ENCODE assay signal across 16 cellular contexts in the genomic region with DNA sequence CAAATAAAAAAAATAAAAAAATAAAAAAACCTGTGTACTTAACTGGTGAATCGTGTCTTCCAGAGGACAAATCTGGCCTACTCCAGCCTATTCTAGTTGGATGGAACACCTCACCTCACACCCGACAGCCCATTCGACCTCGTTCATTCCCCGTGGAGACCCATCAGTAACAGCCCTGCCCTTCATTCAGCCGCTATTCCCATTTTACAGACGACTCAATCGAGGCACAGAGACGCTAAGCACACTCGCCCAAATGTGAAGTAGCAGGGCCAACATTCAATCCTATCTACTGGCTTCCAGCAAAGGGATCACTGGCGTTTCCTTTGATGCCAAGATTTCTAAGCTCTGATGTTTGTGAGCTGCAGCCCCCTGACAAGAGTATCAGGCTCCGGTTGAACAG. TPM values are rescaled to one million over a fixed set of nuclear protein-coding genes. Genes with fewer than 3 reads are reported as not detected.
A peak's percentile ranks its signal among the peaks of the same experiment; 100 is the strongest.
DNase-seq lines count a peak whose midpoint lies in the region; ATAC-seq and TF ChIP-seq lines count a peak whose summit lies in the region.
"Had no signal": no experiment of that assay in that cellular context is flagged by ENCODE, and none has a peak within 500 bp of the region (broad histone marks: within the 10 kb centered on the region; RNA-seq: fewer than 3 reads in every experiment).

No MANE protein-coding gene starts in this region.

- ATAC-seq in Right ventricle myocardium inferior (no peak), right cardiac atrium (no peak), Panc1 (no peak), HG03108 (IDR thresholded peaks at IDR 0.05; ENCODE audit: unreplicated experiment) (no peak)
- ATAC-seq: GM12878 had no signal

- H3K4me1 ChIP-seq in right cardiac atrium (ENCODE audit: control insufficient read depth, insufficient read depth, low read length) (peaks cover 6% of the 10 kb centered on the region), Panc1 (ENCODE audit: control insufficient read depth, insufficient read depth, low read length) (peaks cover 70% of the 10 kb centered on the region)

- in situ Hi-C loops in Panc1 (cut with HindIII; ENCODE audit: low pct_unique_long_range_greater_than_20kb, low sequenced_read_pairs), result no loop called here

- DNase-seq in Right ventricle myocardium inferior (ENCODE audit: missing footprints) (peak; percentile 1), right cardiac atrium (no peak), Panc1 (ENCODE audit: low read depth, low spot score) (no peak), endothelial cell (ENCODE audit: low spot score) (no peak), NCI-H1048 (lab: John Stamatoyannopoulos, UW) (no peak)
- DNase-seq in activated CD4-positive, alpha-beta memory T cell treated with anti-CD3 and anti-CD28 coated beads for 36 hours, result no peak
- DNase-seq: 8988T; AML-193; C1 segment of cervical spinal cord; CD4-positive, alpha-beta memory T cell; DMS79; GM23248; KG1 had no signal

- peaks cover 3% of the 10 kb centered on the region for H3K36me3 Mint-ChIP-seq in endothelial cell (ENCODE audit: low read depth, unreplicated experiment)
- H3K36me3 Mint-ChIP-seq in activated CD4-positive, alpha-beta memory T cell treated with anti-CD3 and anti-CD28 coated beads for 36 hours, result no peaks in the 10 kb centered on the region
- H3K36me3 Mint-ChIP-seq: CD4-positive, alpha-beta memory T cell had no signal

- no peaks in the 10 kb centered on the region for H3K9me3 Mint-ChIP-seq in endothelial cell (ENCODE audit: unreplicated experiment)
- H3K9me3 Mint-ChIP-seq in activated CD4-positive, alpha-beta memory T cell treated with anti-CD3 and anti-CD28 coated beads for 36 hours, result no peaks in the 10 kb centered on the region
- H3K9me3 Mint-ChIP-seq: CD4-positive, alpha-beta memory T cell had no signal

- H3K36me3 ChIP-seq in Panc1 (ENCODE audit: control insufficient read depth, insufficient read depth, low read length), result peaks cover 3% of the 10 kb centered on the region; the same call in 1 of the 2 replicates

- H3K27me3 ChIP-seq in right cardiac atrium (ENCODE audit: control insufficient read depth, insufficient read depth), result no peaks in the 10 kb centered on the region
- H3K27me3 ChIP-seq in Panc1 (ENCODE audit: control insufficient read depth, insufficient read depth, low read length), result no peaks in the 10 kb centered on the region

- TF ChIP-seq CTCF in Panc1 (IDR thresholded peaks at IDR 0.05) (no peak), endothelial cell (IDR thresholded peaks at IDR 0.05; ENCODE audit: unreplicated experiment) (no peak)

- CTCF ChIA-PET in Panc1 (lab: Charles Lee), result interaction anchor here (0.5 to 1.5 kb wide), 4 partner anchors 39 to 85 kb away, joined by 3 to 12 read pairs (median 4); no protein-coding TSS in a partner anchor
- CTCF ChIA-PET in activated CD4-positive, alpha-beta memory T cell treated with anti-CD3 and anti-CD28 coated beads for 36 hours (lab: Charles Lee), result interaction anchor here (1.0 to 1.3 kb wide), 2 partner anchors 12 to 102 kb away, joined by 3 read pairs; no protein-coding TSS in a partner anchor

- no peak overlapping the region for H3K4me3 Mint-ChIP-seq in endothelial cell (ENCODE audit: unreplicated experiment)
- no peak overlapping the region for H3K4me3 Mint-ChIP-seq in activated CD4-positive, alpha-beta memory T cell treated with anti-CD3 and anti-CD28 coated beads for 36 hours

- BruUV-seq in Panc1 (replicated peaks; lab: Mats Ljungman, UMichigan), result no TSS peak

- intact Hi-C loops in Right ventricle myocardium inferior (cut with DNase I), result no loop called here
- intact Hi-C loops in right cardiac atrium (cut with DNase I), result loop anchor here in 1 of 4 donors (10.0 kb wide), 1 partner anchor 58 kb away; no protein-coding TSS in a partner anchor
- intact Hi-C loops in Panc1 (cut with micrococcal nuclease; ENCODE audit: unreplicated experiment), result no loop called here
- intact Hi-C loops in activated CD4-positive, alpha-beta memory T cell treated with anti-CD3 and anti-CD28 coated beads for 36 hours (cut with micrococcal nuclease), result no loop called here

- H3K27ac ChIP-seq in right cardiac atrium (ENCODE audit: low read length), result no peak overlapping the region
- peak overlapping the region; percentile 78 for H3K27ac ChIP-seq in Panc1 (ENCODE audit: low read length)
- H3K27ac ChIP-seq: GM23248 had no signal

- H3K4me1 Mint-ChIP-seq in endothelial cell (ENCODE audit: unreplicated experiment), result no peaks in the 10 kb centered on the region
- H3K4me1 Mint-ChIP-seq in activated CD4-positive, alpha-beta memory T cell treated with anti-CD3 and anti-CD28 coated beads for 36 hours (ENCODE audit: low read depth), result peaks cover 8% of the 10 kb centered on the region

- H3K9me3 ChIP-seq in right cardiac atrium (ENCODE audit: control insufficient read depth, low read length), result no peaks in the 10 kb centered on the region
- no peaks in the 10 kb centered on the region for H3K9me3 ChIP-seq in Panc1 (ENCODE audit: control insufficient read depth, insufficient read depth, low read depth, low read length)

- peaks cover 18% of the 10 kb centered on the region for H3K27me3 Mint-ChIP-seq in endothelial cell (ENCODE audit: unreplicated experiment)
- H3K27me3 Mint-ChIP-seq in activated CD4-positive, alpha-beta memory T cell treated with anti-CD3 and anti-CD28 coated beads for 36 hours, result peaks cover 25% of the 10 kb centered on the region

- peak overlapping the region; percentile 12 for H3K27ac Mint-ChIP-seq in endothelial cell (ENCODE audit: unreplicated experiment)
- H3K27ac Mint-ChIP-seq in activated CD4-positive, alpha-beta memory T cell treated with anti-CD3 and anti-CD28 coated beads for 36 hours, result no peak overlapping the region
- H3K27ac Mint-ChIP-seq: CD4-positive, alpha-beta memory T cell had no signal

- POLR2A ChIA-PET in Panc1 (lab: Charles Lee), result interaction anchor here (0.6 kb wide), 1 partner anchor 102 kb away, joined by 4 read pairs; no protein-coding TSS in a partner anchor
- POLR2A ChIA-PET in activated CD4-positive, alpha-beta memory T cell treated with anti-CD3 and anti-CD28 coated beads for 36 hours (lab: Charles Lee), result interaction anchor here (0.6 kb wide), 1 partner anchor 274 kb away, joined by 3 read pairs; no protein-coding TSS in a partner anchor

- WGBS in right cardiac atrium, result 83% methylated on average over 12 of the region's 12 CpGs

- H3K4me3 ChIP-seq in right cardiac atrium (ENCODE audit: low read length), result no peak overlapping the region
- H3K4me3 ChIP-seq in Panc1 (ENCODE audit: low read depth in 2 of 2, low read length in 2 of 2), result no peak overlapping the region
- H3K4me3 ChIP-seq: GM12878, GM23248 had no signal

RNA-seq across cellular contexts. Expression of a gene that starts 1.8 kb away (rescaled TPM):
- not detected for total RNA-seq in Right ventricle myocardium inferior
- total RNA-seq in right cardiac atrium, result under 1 TPM in 1 of 4 donors, not detected in 3; 0.06 TPM
- not detected for polyA plus RNA-seq in right cardiac atrium
- total RNA-seq in Panc1 (2021; ENCODE audit: unreplicated experiment), result 44.1 TPM
- 73.6 TPM for polyA plus RNA-seq in Panc1 (2012; ENCODE audit: insufficient read length)
- total RNA-seq in endothelial cell (ENCODE audit: unreplicated experiment), result not detected
- total RNA-seq in activated CD4-positive, alpha-beta memory T cell treated with anti-CD3 and anti-CD28 coated beads for 36 hours, result not detected
- total RNA-seq: G401, GM12878, GM23248 had no signal
- polyA plus RNA-seq: CD4-positive, alpha-beta memory T cell; GM12878; GM23248 had no signal

Comparison
In these comparisons a context has a peak if more than half of its experiments do, and no peak if none do; other contexts are left out.
1. RNA of a gene that starts 1.8 kb away (total RNA-seq): 44.1 TPM in Panc1 (single experiment); not detected in activated CD4-positive, alpha-beta memory T cell treated with anti-CD3 and anti-CD28 coated beads for 36 hours, 0.06 TPM in right cardiac atrium, not detected in Right ventricle myocardium inferior (single experiment) and not detected in endothelial cell (single experiment); every median in the first group is over 10 times any median in the second.